7 cellular contexts compared by ENCODE assay signal in the genomic region with DNA sequence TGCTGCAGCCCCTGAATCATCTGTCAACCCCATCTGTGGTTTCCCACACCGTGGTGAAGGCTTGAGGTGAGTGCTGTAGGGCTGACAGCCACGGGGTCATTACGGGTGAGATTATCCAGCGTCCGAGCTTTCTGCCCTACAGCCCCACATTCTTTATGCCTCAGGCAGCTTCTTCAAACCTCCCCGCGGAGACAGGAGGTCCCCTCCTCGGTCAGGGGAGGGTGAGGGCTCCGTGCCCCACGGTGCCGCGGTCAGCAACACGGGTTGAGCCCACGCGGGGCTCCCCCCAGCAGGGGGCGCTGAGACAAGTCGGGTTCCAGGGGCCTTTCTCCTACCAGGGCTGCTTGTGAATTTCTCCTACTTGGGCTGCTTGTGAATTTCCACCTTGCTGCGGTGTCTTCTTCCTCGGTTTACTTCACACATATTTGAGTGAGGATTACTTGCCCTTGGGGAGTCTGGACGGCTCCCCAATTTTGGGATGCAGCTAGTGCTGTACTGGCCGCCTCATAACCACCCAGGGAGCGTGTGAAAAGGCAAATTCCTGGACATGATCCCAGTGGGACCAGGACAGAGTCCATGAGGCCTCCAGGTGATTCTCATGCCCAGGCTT. TPM values are rescaled to one million over a fixed set of nuclear protein-coding genes. Genes with fewer than 3 reads are reported as not detected.
DNase-seq lines count a peak whose midpoint lies in the region; ATAC-seq and TF ChIP-seq lines count a peak whose summit lies in the region.

No MANE protein-coding gene starts in this region.

- peak; percentile 71 for DNase-seq in GM23338 (ENCODE audit: low spot score)
- DNase-seq in T follicular helper cell (ENCODE audit: low read depth), result peak; percentile 32
- peak; percentile 69 for DNase-seq in activated naive CD8-positive, alpha-beta T cell treated with anti-CD3 and anti-CD28 coated beads, Interleukin-2, amount 50 U/mL, for 24 hours
- peak; percentile 76 for DNase-seq in islet precursor cell
- DNase-seq in stimulated activated CD4-positive, alpha-beta T cell treated with anti-CD3 and anti-CD28 coated beads, Interleukin-4, amount 100 ng/mL, for 24 hours, result peak; percentile 62
- DNase-seq in HT-29 (ENCODE audit: low spot score), result no peak
- DNase-seq in NCI-H446 treated with DMSO at 0.1 percent for 48 hours (lab: John Stamatoyannopoulos, UW), result no peak

- no peak overlapping the region for H3K4me3 Mint-ChIP-seq in GM23338
- H3K4me3 Mint-ChIP-seq in activated naive CD8-positive, alpha-beta T cell treated with anti-CD3 and anti-CD28 coated beads, Interleukin-2, amount 50 U/mL, for 24 hours, result no peak overlapping the region

- no peaks in the 10 kb centered on the region for H3K27me3 ChIP-seq in GM23338 (ENCODE audit: insufficient read depth)

- peaks cover 11% of the 10 kb centered on the region for H3K27me3 Mint-ChIP-seq in GM23338 (ENCODE audit: insufficient read depth, low read depth, poor library complexity)
- peaks cover 15% of the 10 kb centered on the region for H3K27me3 Mint-ChIP-seq in activated naive CD8-positive, alpha-beta T cell treated with anti-CD3 and anti-CD28 coated beads, Interleukin-2, amount 50 U/mL, for 24 hours

- H3K4me3 ChIP-seq in GM23338, result no peak overlapping the region

- no peak overlapping the region for H3K27ac Mint-ChIP-seq in GM23338
- no peak overlapping the region for H3K27ac Mint-ChIP-seq in activated naive CD8-positive, alpha-beta T cell treated with anti-CD3 and anti-CD28 coated beads, Interleukin-2, amount 50 U/mL, for 24 hours

- no peaks in the 10 kb centered on the region for H3F3A ChIP-seq in GM23338 (replicated peaks; ENCODE audit: low read depth)

- H3K4me1 Mint-ChIP-seq in GM23338, result peaks cover 8% of the 10 kb centered on the region
- peaks cover 6% of the 10 kb centered on the region for H3K4me1 Mint-ChIP-seq in activated naive CD8-positive, alpha-beta T cell treated with anti-CD3 and anti-CD28 coated beads, Interleukin-2, amount 50 U/mL, for 24 hours

- peak overlapping the region; percentile 94 for H2AFZ ChIP-seq in GM23338

- no peaks in the 10 kb centered on the region for H3K36me3 ChIP-seq in GM23338 (ENCODE audit: insufficient read depth)

- peaks cover 5% of the 10 kb centered on the region; the same call in 1 of the 2 replicates for H3K4me1 ChIP-seq in GM23338 (ENCODE audit: insufficient read depth)

- no peaks in the 10 kb centered on the region for H3K79me2 ChIP-seq in GM23338 (replicated peaks; ENCODE audit: insufficient read depth)

- no peak overlapping the region for H3K4me2 ChIP-seq in GM23338

- H3K36me3 Mint-ChIP-seq in GM23338 (ENCODE audit: low read depth), result no peaks in the 10 kb centered on the region
- H3K36me3 Mint-ChIP-seq in activated naive CD8-positive, alpha-beta T cell treated with anti-CD3 and anti-CD28 coated beads, Interleukin-2, amount 50 U/mL, for 24 hours (ENCODE audit: low read depth), result no peaks in the 10 kb centered on the region

- TF ChIP-seq CTCF in GM23338 (conservative IDR thresholded peaks at IDR 0.05; ENCODE audit: low read depth in 2 of 2), result peak; percentile 80 to 81

- H3K27ac ChIP-seq in GM23338 (ENCODE audit: low read depth), result no peak overlapping the region

- ATAC-seq in GM23338, result peak; percentile 94
- ATAC-seq in activated naive CD8-positive, alpha-beta T cell treated with anti-CD3 and anti-CD28 coated beads, Interleukin-2, amount 50 U/mL, for 24 hours, result peak; percentile 45

- H4K20me1 ChIP-seq in GM23338 (replicated peaks; ENCODE audit: insufficient read depth), result no peaks in the 10 kb centered on the region

- H3K9me3 Mint-ChIP-seq in GM23338, result no peaks in the 10 kb centered on the region; the same call in 2 of the 3 replicates
- no peaks in the 10 kb centered on the region for H3K9me3 Mint-ChIP-seq in activated naive CD8-positive, alpha-beta T cell treated with anti-CD3 and anti-CD28 coated beads, Interleukin-2, amount 50 U/mL, for 24 hours

- H3K9me2 ChIP-seq in GM23338 (ENCODE audit: insufficient read depth), result no peaks in the 10 kb centered on the region

TF ChIP-seq in GM23338, 12 proteins besides CTCF, POLR2A, EP300 and RAD21 (continues in another document):
- TF ChIP-seq, protein P1, sequence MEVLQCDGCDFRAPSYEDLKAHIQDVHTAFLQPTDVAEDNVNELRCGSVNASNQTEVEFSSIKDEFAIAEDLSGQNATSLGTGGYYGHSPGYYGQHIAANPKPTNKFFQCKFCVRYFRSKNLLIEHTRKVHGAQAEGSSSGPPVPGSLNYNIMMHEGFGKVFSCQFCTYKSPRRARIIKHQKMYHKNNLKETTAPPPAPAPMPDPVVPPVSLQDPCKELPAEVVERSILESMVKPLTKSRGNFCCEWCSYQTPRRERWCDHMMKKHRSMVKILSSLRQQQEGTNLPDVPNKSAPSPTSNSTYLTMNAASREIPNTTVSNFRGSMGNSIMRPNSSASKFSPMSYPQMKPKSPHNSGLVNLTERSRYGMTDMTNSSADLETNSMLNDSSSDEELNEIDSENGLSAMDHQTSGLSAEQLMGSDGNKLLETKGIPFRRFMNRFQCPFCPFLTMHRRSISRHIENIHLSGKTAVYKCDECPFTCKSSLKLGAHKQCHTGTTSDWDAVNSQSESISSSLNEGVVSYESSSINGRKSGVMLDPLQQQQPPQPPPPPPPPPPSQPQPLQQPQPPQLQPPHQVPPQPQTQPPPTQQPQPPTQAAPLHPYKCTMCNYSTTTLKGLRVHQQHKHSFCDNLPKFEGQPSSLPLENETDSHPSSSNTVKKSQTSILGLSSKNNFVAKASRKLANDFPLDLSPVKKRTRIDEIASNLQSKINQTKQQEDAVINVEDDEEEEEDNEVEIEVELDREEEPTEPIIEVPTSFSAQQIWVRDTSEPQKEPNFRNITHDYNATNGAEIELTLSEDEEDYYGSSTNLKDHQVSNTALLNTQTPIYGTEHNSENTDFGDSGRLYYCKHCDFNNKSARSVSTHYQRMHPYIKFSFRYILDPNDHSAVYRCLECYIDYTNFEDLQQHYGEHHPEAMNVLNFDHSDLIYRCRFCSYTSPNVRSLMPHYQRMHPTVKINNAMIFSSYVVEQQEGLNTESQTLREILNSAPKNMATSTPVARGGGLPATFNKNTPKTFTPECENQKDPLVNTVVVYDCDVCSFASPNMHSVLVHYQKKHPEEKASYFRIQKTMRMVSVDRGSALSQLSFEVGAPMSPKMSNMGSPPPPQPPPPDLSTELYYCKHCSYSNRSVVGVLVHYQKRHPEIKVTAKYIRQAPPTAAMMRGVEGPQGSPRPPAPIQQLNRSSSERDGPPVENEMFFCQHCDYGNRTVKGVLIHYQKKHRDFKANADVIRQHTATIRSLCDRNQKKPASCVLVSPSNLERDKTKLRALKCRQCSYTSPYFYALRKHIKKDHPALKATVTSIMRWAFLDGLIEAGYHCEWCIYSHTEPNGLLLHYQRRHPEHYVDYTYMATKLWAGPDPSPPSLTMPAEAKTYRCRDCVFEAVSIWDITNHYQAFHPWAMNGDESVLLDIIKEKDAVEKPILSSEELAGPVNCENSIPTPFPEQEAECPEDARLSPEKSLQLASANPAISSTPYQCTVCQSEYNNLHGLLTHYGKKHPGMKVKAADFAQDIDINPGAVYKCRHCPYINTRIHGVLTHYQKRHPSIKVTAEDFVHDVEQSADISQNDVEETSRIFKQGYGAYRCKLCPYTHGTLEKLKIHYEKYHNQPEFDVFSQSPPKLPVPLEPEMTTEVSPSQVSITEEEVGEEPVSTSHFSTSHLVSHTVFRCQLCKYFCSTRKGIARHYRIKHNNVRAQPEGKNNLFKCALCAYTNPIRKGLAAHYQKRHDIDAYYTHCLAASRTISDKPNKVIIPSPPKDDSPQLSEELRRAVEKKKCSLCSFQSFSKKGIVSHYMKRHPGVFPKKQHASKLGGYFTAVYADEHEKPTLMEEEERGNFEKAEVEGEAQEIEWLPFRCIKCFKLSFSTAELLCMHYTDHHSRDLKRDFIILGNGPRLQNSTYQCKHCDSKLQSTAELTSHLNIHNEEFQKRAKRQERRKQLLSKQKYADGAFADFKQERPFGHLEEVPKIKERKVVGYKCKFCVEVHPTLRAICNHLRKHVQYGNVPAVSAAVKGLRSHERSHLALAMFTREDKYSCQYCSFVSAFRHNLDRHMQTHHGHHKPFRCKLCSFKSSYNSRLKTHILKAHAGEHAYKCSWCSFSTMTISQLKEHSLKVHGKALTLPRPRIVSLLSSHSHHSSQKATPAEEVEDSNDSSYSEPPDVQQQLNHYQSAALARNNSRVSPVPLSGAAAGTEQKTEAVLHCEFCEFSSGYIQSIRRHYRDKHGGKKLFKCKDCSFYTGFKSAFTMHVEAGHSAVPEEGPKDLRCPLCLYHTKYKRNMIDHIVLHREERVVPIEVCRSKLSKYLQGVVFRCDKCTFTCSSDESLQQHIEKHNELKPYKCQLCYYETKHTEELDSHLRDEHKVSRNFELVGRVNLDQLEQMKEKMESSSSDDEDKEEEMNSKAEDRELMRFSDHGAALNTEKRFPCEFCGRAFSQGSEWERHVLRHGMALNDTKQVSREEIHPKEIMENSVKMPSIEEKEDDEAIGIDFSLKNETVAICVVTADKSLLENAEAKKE (CRISPR knock-in tag; IDR thresholded peaks at IDR 0.05), result no peak
- no peak for TF ChIP-seq CREB1 (CRISPR knock-in tag; IDR thresholded peaks at IDR 0.05; ENCODE audit: low read depth)
- TF ChIP-seq EZH2 (IDR thresholded peaks at IDR 0.05; ENCODE audit: low read depth, unreplicated experiment), result no peak
- TF ChIP-seq, protein P2, sequence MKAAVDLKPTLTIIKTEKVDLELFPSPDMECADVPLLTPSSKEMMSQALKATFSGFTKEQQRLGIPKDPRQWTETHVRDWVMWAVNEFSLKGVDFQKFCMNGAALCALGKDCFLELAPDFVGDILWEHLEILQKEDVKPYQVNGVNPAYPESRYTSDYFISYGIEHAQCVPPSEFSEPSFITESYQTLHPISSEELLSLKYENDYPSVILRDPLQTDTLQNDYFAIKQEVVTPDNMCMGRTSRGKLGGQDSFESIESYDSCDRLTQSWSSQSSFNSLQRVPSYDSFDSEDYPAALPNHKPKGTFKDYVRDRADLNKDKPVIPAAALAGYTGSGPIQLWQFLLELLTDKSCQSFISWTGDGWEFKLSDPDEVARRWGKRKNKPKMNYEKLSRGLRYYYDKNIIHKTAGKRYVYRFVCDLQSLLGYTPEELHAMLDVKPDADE (IDR thresholded peaks at IDR 0.05), result no peak
- TF ChIP-seq STAT1 (IDR thresholded peaks at IDR 0.05; ENCODE audit: unreplicated experiment), result no peak
- no peak for TF ChIP-seq EZH2phosphoT487 (IDR thresholded peaks at IDR 0.05; ENCODE audit: unreplicated experiment)
- no peak for TF ChIP-seq ZNF331 (CRISPR knock-in tag; IDR thresholded peaks at IDR 0.05; ENCODE audit: low read depth)

RNA-seq across cellular contexts. Expression of gene WFIKKN2, which starts 18.1 kb away (rescaled TPM):
- not detected in 2 replicates for total RNA-seq in GM23338 (2014; rRNA removed; shearing (Covaris generic))
- polyA plus RNA-seq in GM23338 (2016; fragmentation: Nextera tagmentation; extraction: Ambion mirVana), result not detected in 2 replicates
- total RNA-seq in HT-29 (2014; rRNA removed; shearing (Covaris generic)), result 0.05 TPM in 1 of 2 replicates, not detected in the other

RNA-seq across cellular contexts. Expression of gene TOB1, which starts 48.9 kb away (rescaled TPM):
- 12.1 and 15.3 TPM in 2 replicates for total RNA-seq in GM23338 (2014; rRNA removed; shearing (Covaris generic))
- 41.2 and 46.9 TPM in 2 replicates for polyA plus RNA-seq in GM23338 (2016; fragmentation: Nextera tagmentation; extraction: Ambion mirVana)
- total RNA-seq in HT-29 (2014; rRNA removed; shearing (Covaris generic)), result 33.8 and 43.0 TPM in 2 replicates

RNA-seq across cellular contexts. Expression of gene ANKRD40CL, which starts 49.9 kb away (rescaled TPM):
- not detected in 2 replicates for total RNA-seq in GM23338 (2014; rRNA removed; shearing (Covaris generic))
- polyA plus RNA-seq in GM23338 (2016; fragmentation: Nextera tagmentation; extraction: Ambion mirVana), result not detected in 2 replicates
- total RNA-seq in HT-29 (2014; rRNA removed; shearing (Covaris generic)), result 0.99 and 1.1 TPM in 2 replicates

Comparison
In these comparisons a context has a peak if more than half of its experiments do, and no peak if none do; other contexts are left out.
1. DNase-seq: peak in GM23338 (single experiment), T follicular helper cell (single experiment), activated naive CD8-positive, alpha-beta T cell treated with anti-CD3 and anti-CD28 coated beads, Interleukin-2, amount 50 U/mL, for 24 hours (single experiment), islet precursor cell (single experiment) and stimulated activated CD4-positive, alpha-beta T cell treated with anti-CD3 and anti-CD28 coated beads, Interleukin-4, amount 100 ng/mL, for 24 hours (single experiment); none in HT-29 (single experiment) and NCI-H446 treated with DMSO at 0.1 percent for 48 hours (single experiment).